Comparison of ENCODE assay signal across 1 cellular context in the genomic region with DNA sequence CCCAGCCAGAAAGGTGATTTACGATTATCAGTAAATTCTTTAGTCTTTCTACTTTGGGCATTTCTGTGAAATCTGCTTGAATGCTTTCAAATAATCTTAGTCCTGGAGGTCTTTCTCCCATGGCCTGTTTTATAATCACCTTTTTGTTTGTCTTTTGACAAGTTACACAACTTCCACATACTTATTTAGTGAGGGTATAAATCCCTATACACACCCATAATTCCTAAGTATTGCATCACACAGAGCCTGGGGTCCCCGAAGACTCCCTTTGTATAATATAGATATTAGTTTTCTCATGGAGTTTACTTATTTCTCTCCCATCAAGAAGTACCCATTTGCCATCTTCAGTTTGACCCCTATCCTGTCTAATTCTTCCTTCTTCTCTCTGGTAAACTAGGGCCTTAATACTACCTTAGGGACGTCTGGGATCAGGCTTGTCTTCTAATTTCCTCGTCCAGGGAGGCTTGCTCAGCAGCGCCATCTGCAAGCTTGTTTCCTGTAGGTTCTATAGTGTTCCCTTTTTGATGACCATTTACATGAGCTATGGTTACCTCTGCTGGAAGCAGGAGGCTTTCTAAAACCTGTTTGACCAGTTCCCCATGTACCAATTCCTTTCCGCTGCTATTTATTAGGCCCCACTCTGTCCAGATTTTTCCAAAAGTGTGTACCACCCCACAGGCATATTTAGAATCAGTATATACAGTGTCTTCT.
A peak's percentile ranks its signal among the peaks of the same experiment; 100 is the strongest.
TF ChIP-seq lines count a peak whose summit lies in the region.

No MANE protein-coding gene starts in this region.

TF ChIP-seq in K562, 482 proteins besides CTCF, POLR2A, EP300 and RAD21 (continued from another document):
- TF ChIP-seq, protein P1, sequence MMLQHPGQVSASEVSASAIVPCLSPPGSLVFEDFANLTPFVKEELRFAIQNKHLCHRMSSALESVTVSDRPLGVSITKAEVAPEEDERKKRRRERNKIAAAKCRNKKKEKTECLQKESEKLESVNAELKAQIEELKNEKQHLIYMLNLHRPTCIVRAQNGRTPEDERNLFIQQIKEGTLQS (IDR thresholded peaks at IDR 0.05): 0 out of 2 replicates have a peak, but pooled peaks have one; percentile 19
- TF ChIP-seq, protein P1 (CRISPR knock-in tag; conservative IDR thresholded peaks at IDR 0.05): no peak
